In the genomic region with DNA sequence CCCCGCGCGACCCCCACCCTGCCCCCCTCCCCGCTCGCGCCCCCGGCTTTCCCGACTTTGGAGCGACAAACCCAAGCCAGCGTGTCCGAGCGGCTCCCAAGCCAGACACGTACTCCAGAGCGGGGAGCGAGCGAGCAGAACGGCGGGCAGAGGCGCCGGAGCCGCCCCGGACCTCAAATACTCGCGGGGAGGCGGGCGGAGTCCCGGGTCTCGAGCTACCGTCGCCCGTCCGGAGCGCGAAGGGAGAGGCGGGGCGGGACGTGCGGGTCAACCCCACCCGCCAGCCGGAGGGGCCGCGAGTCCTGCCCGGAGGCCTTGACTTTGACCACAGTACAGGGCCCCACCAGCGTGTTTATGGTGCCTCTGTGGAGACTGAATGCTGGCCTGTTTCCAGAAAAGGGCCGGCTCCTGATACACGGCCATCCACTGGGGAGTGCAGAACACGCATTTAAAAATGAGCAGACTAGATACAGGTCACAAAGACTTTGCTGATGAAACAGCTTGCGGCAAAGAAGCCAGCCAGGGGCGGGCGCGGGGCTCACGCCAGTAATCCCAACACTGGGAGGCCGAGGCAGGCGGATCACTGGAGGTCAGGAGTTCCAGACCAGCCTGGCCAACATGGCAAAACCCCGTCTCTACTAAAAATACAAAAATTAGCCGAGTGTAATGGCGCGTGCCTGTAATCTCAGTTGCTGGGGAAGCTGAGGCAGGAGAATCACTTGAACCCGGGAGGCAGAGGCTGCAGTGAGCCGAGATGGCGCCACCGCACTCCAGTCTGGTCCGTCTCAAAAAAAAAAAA, we compare ENCODE assay signal across 1 cellular context.
A peak's percentile ranks its signal among the peaks of the same experiment; 100 is the strongest.
TF ChIP-seq lines count a peak whose summit lies in the region.

Gene SERPINB6 (minus strand): TSS at position 148 of the 799 bp plus-strand sequence. CDS start 12,235 bp downstream, outside the sequence.

TF ChIP-seq in A549, 52 proteins besides CTCF, POLR2A, EP300 and RAD21 (continued from another document):
- TF ChIP-seq, protein P1, sequence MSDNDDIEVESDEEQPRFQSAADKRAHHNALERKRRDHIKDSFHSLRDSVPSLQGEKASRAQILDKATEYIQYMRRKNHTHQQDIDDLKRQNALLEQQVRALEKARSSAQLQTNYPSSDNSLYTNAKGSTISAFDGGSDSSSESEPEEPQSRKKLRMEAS (IDR thresholded peaks at IDR 0.05) = 0 out of 2 replicates have a peak, but pooled peaks have one; percentile 23
- TF ChIP-seq SREBF2 (IDR thresholded peaks at IDR 0.05) (no peak), FOXS1 (CRISPR knock-in tag; IDR thresholded peaks at IDR 0.05) (no peak), NFE2L2 (conservative IDR thresholded peaks at IDR 0.05; ENCODE audit: low read length) (no peak), CBX8 (IDR thresholded peaks at IDR 0.05) (no peak), BHLHE40 (IDR thresholded peaks at IDR 0.05; ENCODE audit: low read depth, low read length) (no peak), FOSB (CRISPR knock-in tag; IDR thresholded peaks at IDR 0.05) (no peak), RFX5 (IDR thresholded peaks at IDR 0.05) (no peak), ELK1 (IDR thresholded peaks at IDR 0.05; ENCODE audit: low read depth, low read length) (no peak), SMC3 (IDR thresholded peaks at IDR 0.05) (no peak), CBX2 (IDR thresholded peaks at IDR 0.05; ENCODE audit: borderline replicate concordance, low read depth) (no peak), HOXB13 (CRISPR knock-in tag; IDR thresholded peaks at IDR 0.05; ENCODE audit: low read depth) (no peak)
- TF ChIP-seq, protein P2, sequence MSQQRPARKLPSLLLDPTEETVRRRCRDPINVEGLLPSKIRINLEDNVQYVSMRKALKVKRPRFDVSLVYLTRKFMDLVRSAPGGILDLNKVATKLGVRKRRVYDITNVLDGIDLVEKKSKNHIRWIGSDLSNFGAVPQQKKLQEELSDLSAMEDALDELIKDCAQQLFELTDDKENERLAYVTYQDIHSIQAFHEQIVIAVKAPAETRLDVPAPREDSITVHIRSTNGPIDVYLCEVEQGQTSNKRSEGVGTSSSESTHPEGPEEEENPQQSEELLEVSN (IDR thresholded peaks at IDR 0.05; ENCODE audit: borderline replicate concordance, low read depth) = no peak
TF ChIP-seq in A549: peak in this region for 3.
